Comparison of ENCODE assay signal across 2 cellular contexts in the genomic region with DNA sequence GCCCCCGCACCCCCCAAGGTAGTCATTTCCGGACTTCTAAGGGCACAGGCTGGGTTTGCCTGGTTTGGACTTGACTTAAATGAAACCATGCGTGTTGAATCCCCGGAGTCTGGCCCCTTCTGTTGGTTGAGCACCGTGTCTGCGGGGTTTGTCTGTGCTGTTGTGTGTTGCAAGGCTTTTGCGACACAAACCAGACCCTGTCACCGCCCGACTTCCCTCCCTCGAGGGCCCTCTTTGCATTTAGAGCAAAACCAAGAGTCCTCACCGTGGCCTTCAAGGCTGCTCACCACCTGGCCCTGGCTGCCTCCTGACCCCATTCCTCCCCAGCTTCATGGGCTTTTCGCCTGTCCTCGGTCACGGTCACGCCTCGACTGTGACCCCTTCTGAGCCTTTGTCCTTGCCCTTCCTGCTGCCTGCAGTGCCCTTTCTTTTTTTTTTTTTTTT.
TF ChIP-seq lines count a peak whose summit lies in the region.

No MANE protein-coding gene starts in this region.

TF ChIP-seq in HepG2, 621 proteins besides CTCF, POLR2A, EP300 and RAD21 (continued from another document):
- TF ChIP-seq PBX2 (CRISPR knock-in tag; IDR thresholded peaks at IDR 0.05) (no peak), ZNF263 (CRISPR knock-in tag; IDR thresholded peaks at IDR 0.05) (no peak), ZNF891 (CRISPR knock-in tag; IDR thresholded peaks at IDR 0.05) (no peak), RBAK (CRISPR knock-in tag; IDR thresholded peaks at IDR 0.05) (no peak), NR1H2 (CRISPR knock-in tag; IDR thresholded peaks at IDR 0.05; ENCODE audit: borderline replicate concordance, low read depth) (no peak), ZNF678 (CRISPR knock-in tag; IDR thresholded peaks at IDR 0.05) (no peak), SATB2 (CRISPR knock-in tag; IDR thresholded peaks at IDR 0.05) (no peak), ZNF501 (CRISPR knock-in tag; IDR thresholded peaks at IDR 0.05) (no peak), ZSCAN25 (CRISPR knock-in tag; IDR thresholded peaks at IDR 0.05) (no peak), RCOR2 (CRISPR knock-in tag; IDR thresholded peaks at IDR 0.05) (no peak), FOXP1 (IDR thresholded peaks at IDR 0.05) (no peak), FOXP1 (CRISPR knock-in tag; IDR thresholded peaks at IDR 0.05) (no peak), ZNF230 (CRISPR knock-in tag; IDR thresholded peaks at IDR 0.05) (no peak), ZNF17 (CRISPR knock-in tag; IDR thresholded peaks at IDR 0.05) (no peak), TRAFD1 (CRISPR knock-in tag; IDR thresholded peaks at IDR 0.05; ENCODE audit: borderline replicate concordance) (no peak), HOXD1 (CRISPR knock-in tag; IDR thresholded peaks at IDR 0.05) (no peak), THYN1 (CRISPR knock-in tag; IDR thresholded peaks at IDR 0.05; ENCODE audit: borderline replicate concordance, low read depth) (no peak)
- TF ChIP-seq, protein P1, sequence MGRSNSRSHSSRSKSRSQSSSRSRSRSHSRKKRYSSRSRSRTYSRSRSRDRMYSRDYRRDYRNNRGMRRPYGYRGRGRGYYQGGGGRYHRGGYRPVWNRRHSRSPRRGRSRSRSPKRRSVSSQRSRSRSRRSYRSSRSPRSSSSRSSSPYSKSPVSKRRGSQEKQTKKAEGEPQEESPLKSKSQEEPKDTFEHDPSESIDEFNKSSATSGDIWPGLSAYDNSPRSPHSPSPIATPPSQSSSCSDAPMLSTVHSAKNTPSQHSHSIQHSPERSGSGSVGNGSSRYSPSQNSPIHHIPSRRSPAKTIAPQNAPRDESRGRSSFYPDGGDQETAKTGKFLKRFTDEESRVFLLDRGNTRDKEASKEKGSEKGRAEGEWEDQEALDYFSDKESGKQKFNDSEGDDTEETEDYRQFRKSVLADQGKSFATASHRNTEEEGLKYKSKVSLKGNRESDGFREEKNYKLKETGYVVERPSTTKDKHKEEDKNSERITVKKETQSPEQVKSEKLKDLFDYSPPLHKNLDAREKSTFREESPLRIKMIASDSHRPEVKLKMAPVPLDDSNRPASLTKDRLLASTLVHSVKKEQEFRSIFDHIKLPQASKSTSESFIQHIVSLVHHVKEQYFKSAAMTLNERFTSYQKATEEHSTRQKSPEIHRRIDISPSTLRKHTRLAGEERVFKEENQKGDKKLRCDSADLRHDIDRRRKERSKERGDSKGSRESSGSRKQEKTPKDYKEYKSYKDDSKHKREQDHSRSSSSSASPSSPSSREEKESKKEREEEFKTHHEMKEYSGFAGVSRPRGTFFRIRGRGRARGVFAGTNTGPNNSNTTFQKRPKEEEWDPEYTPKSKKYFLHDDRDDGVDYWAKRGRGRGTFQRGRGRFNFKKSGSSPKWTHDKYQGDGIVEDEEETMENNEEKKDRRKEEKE (IDR thresholded peaks at IDR 0.05) = no peak

TF ChIP-seq in GM12891, 5 proteins besides CTCF, POLR2A, EP300 and RAD21 (continued from another document):
- TF ChIP-seq PAX5 (IDR thresholded peaks at IDR 0.05; ENCODE audit: insufficient read depth, low read length, severe bottlenecking) = no peak
- no peak for TF ChIP-seq SPI1 (IDR thresholded peaks at IDR 0.05; ENCODE audit: low read depth, low read length)
TF ChIP-seq in GM12891: peak in this region for 0.
